In the genomic region with DNA sequence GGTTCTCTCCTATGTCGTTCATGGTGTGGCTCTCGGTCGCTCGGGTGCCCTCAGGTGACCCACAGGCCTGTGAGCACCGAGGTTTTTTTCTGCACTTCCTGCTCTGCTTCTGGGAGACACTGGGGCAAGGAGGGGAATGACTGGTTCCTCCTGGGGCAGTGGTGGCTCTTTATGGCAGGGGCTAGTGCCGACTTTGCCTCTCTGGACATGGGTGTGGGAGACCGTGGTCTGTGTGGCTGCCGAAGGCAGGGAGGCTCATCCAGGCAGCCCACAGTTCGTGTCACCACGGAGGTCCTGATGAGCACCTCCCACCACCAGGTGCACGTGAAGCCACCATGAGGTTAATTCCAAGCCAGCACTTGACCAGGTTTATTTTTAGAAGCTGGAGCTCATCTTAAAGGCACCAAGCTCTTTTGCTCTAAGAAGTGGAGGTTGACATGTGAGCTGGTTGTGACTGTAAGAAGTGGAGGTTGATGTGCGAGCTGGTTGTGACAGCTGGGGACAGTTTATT, we compare ENCODE assay signal across 12 cellular contexts. TPM values are rescaled to one million over a fixed set of nuclear protein-coding genes. Genes with fewer than 3 reads are reported as not detected.
DNase-seq lines count a peak whose midpoint lies in the region; ATAC-seq and TF ChIP-seq lines count a peak whose summit lies in the region.
"Had no signal": no experiment of that assay in that cellular context is flagged by ENCODE, and none has a peak within 500 bp of the region (broad histone marks: within the 10 kb centered on the region; RNA-seq: fewer than 3 reads in every experiment).

No MANE protein-coding gene starts in this region.

- H3K36me3 Mint-ChIP-seq in activated T-cell treated with anti-CD3 and anti-CD28 coated beads, Interleukin-2, amount 50 U/mL, for 4 hours (ENCODE audit: insufficient read depth), result no peaks in the 10 kb centered on the region
- H3K36me3 Mint-ChIP-seq in natural killer cell treated with Interleukin-12 subunit alpha and Interleukin-12 subunit beta and Interleukin-15 and Interleukin-18, amount 100 ng/mL, for 72 hours, result peaks cover 6% of the 10 kb centered on the region

- CTCF ChIA-PET in HCT116 (lab: Charles Lee), result no interaction called here

- H3K9me2 ChIP-seq in HCT116 (ENCODE audit: insufficient read depth), result no peaks in the 10 kb centered on the region

- POLR2A ChIA-PET in HCT116 (lab: Charles Lee), result no interaction called here

- H3K4me1 ChIP-seq in HCT116 (ENCODE audit: control insufficient read depth in 1 of 2, insufficient read depth in 2 of 2, low read length in 2 of 2), result peaks cover 17 to 42% of the 10 kb centered on the region in 2 experiments; a peak in 3 of 4 replicates
- H3K4me1 ChIP-seq: vagina had no signal

- intact Hi-C loops in HCT116 (cut with micrococcal nuclease), result no loop called here

- H3K4me3 ChIP-seq in HCT116 (replicated peaks in 1 of 2; ENCODE audit: low read depth in 1 of 2, low read length in 2 of 2), result no peak overlapping the region
- H3K4me3 ChIP-seq: SK-N-MC, vagina had no signal

- RAD21 ChIA-PET in HCT116 (lab: Charles Lee; ENCODE audit: low non-redundant PET in 1 of 2, low total read pairs in 2 of 2, uncharacterized antibody in 2 of 2, unreplicated experiment in 2 of 2), result no interaction called here

- no peaks in the 10 kb centered on the region for H4K20me1 ChIP-seq in HCT116 (ENCODE audit: insufficient read depth)

- peak overlapping the region; percentile 7; the same call in 1 of the 2 replicates for H3K9ac ChIP-seq in HCT116 (ENCODE audit: low read length)

- H3K27me3 Mint-ChIP-seq in activated T-cell treated with anti-CD3 and anti-CD28 coated beads, Interleukin-2, amount 50 U/mL, for 4 hours (ENCODE audit: low read depth), result peaks cover 2% of the 10 kb centered on the region
- no peaks in the 10 kb centered on the region for H3K27me3 Mint-ChIP-seq in natural killer cell treated with Interleukin-12 subunit alpha and Interleukin-12 subunit beta and Interleukin-15 and Interleukin-18, amount 100 ng/mL, for 72 hours

- H3K79me2 ChIP-seq in HCT116 (ENCODE audit: insufficient read depth, low read length), result no peaks in the 10 kb centered on the region

- no peak for TF ChIP-seq POLR2A in HCT116 (IDR thresholded peaks at IDR 0.05; ENCODE audit: borderline replicate concordance, extremely low read depth, insufficient read depth, insufficient read length)

- no peak overlapping the region for H2AFZ ChIP-seq in HCT116 (ENCODE audit: low read depth, low read length, poor library complexity, severe bottlenecking)

- TF ChIP-seq CTCF in HCT116 (IDR thresholded peaks at IDR 0.05 in 2 of 3, conservative IDR thresholded peaks at IDR 0.05 in 1 of 3; ENCODE audit: borderline replicate concordance in 1 of 3, insufficient read depth in 1 of 3, low read depth in 2 of 3, low read length in 2 of 3), result no peak

- H3K9me3 Mint-ChIP-seq in activated T-cell treated with anti-CD3 and anti-CD28 coated beads, Interleukin-2, amount 50 U/mL, for 4 hours, result no peaks in the 10 kb centered on the region
- H3K9me3 Mint-ChIP-seq in natural killer cell treated with Interleukin-12 subunit alpha and Interleukin-12 subunit beta and Interleukin-15 and Interleukin-18, amount 100 ng/mL, for 72 hours, result no peaks in the 10 kb centered on the region

- H3K27ac Mint-ChIP-seq in natural killer cell treated with Interleukin-12 subunit alpha and Interleukin-12 subunit beta and Interleukin-15 and Interleukin-18, amount 100 ng/mL, for 72 hours, result peak overlapping the region; percentile 91 to 98

- ATAC-seq in HCT116, result no peak
- peak; percentile 24 to 41 for ATAC-seq in activated T-cell treated with anti-CD3 and anti-CD28 coated beads, Interleukin-2, amount 50 U/mL, for 4 hours
- peak; percentile 40 to 76 for ATAC-seq in natural killer cell treated with Interleukin-12 subunit alpha and Interleukin-12 subunit beta and Interleukin-15 and Interleukin-18, amount 100 ng/mL, for 72 hours
- ATAC-seq in HG03135 (IDR thresholded peaks at IDR 0.05; ENCODE audit: unreplicated experiment), result no peak
- ATAC-seq: HepG2 had no signal

- H3K9me3 ChIP-seq in HCT116 (ENCODE audit: control insufficient read depth in 1 of 2, insufficient read depth in 1 of 2, low read depth in 1 of 2, low read length in 2 of 2), result no peaks in the 10 kb centered on the region
- H3K9me3 ChIP-seq: vagina had no signal

- no peak for TF ChIP-seq RAD21 in HCT116 (IDR thresholded peaks at IDR 0.05; ENCODE audit: low read depth)

- H3K27ac ChIP-seq in HCT116 (ENCODE audit: low read depth, low read length), result no peak overlapping the region
- H3K27ac ChIP-seq: SK-N-MC, vagina had no signal

- DNase-seq in NCI-H1436 (lab: John Stamatoyannopoulos, UW) (peak; percentile 29), NCI-H1436 treated with DMSO at 0.1 percent for 48 hours (lab: John Stamatoyannopoulos, UW) (no peak), HCT116 (ENCODE audit: low read depth, low spot score) (no peak), kidney glomerular epithelial cell (lab: John Stamatoyannopoulos, UW) (no peak), NCI-H1105 treated with DMSO at 0.1 percent for 48 hours (lab: John Stamatoyannopoulos, UW) (no peak)
- no peak for DNase-seq in activated T-cell treated with anti-CD3 and anti-CD28 coated beads, Interleukin-2, amount 50 U/mL, for 4 hours
- peak; percentile 60 for DNase-seq in natural killer cell treated with Interleukin-12 subunit alpha and Interleukin-12 subunit beta and Interleukin-15 and Interleukin-18, amount 100 ng/mL, for 72 hours (ENCODE audit: low spot score)
- DNase-seq: ACHN had no signal

- no TSS peak for BruUV-seq in HCT116 (replicated peaks; lab: Mats Ljungman, UMichigan)

- H3K4me2 ChIP-seq in HCT116 (ENCODE audit: low read length), result peak overlapping the region; percentile 73; the same call in 1 of the 2 replicates

- no peak overlapping the region for H3K4me3 Mint-ChIP-seq in activated T-cell treated with anti-CD3 and anti-CD28 coated beads, Interleukin-2, amount 50 U/mL, for 4 hours
- H3K4me3 Mint-ChIP-seq in natural killer cell treated with Interleukin-12 subunit alpha and Interleukin-12 subunit beta and Interleukin-15 and Interleukin-18, amount 100 ng/mL, for 72 hours, result peak overlapping the region; percentile 89

- H3K27me3 ChIP-seq in HCT116 (ENCODE audit: insufficient read depth, low read length), result no peaks in the 10 kb centered on the region
- H3K27me3 ChIP-seq: vagina had no signal

- H3K4me1 Mint-ChIP-seq in activated T-cell treated with anti-CD3 and anti-CD28 coated beads, Interleukin-2, amount 50 U/mL, for 4 hours (ENCODE audit: low read depth), result peaks cover 30% of the 10 kb centered on the region
- H3K4me1 Mint-ChIP-seq in natural killer cell treated with Interleukin-12 subunit alpha and Interleukin-12 subunit beta and Interleukin-15 and Interleukin-18, amount 100 ng/mL, for 72 hours (ENCODE audit: low read depth in 2 of 2), result peaks cover 21 to 22% of the 10 kb centered on the region in 2 donors

- no peaks in the 10 kb centered on the region for H3K36me3 ChIP-seq in HCT116 (ENCODE audit: control insufficient read depth in 1 of 2, insufficient read depth in 2 of 2, low read length in 2 of 2)
- H3K36me3 ChIP-seq: vagina had no signal

TF ChIP-seq in HCT116, 20 proteins besides CTCF, POLR2A, EP300 and RAD21:
- TF ChIP-seq, protein P1, sequence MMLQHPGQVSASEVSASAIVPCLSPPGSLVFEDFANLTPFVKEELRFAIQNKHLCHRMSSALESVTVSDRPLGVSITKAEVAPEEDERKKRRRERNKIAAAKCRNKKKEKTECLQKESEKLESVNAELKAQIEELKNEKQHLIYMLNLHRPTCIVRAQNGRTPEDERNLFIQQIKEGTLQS (IDR thresholded peaks at IDR 0.05), result no peak

RNA-seq across cellular contexts. Expression of a gene that starts 24.7 kb away (rescaled TPM):
- total RNA-seq in HCT116 (2021; ENCODE audit: unreplicated experiment), result 5.4 TPM
- 9.7 and 10.0 TPM in 2 replicates for polyA plus RNA-seq in HCT116 (2012)
- 1 to 10 TPM; 1.6 to 6.3 (median 3.4) TPM for total RNA-seq in activated T-cell treated with anti-CD3 and anti-CD28 coated beads, Interleukin-2, amount 50 U/mL, for 4 hours
- 10 to 100 TPM in 1 of 2 donors, 1 to 10 TPM in 1; 6.5 to 19.2 TPM for total RNA-seq in natural killer cell treated with Interleukin-12 subunit alpha and Interleukin-12 subunit beta and Interleukin-15 and Interleukin-18, amount 100 ng/mL, for 72 hours

Comparison
In these comparisons a context has a peak if more than half of its experiments do, and no peak if none do; other contexts are left out.
1. DNase-seq: peak in NCI-H1436 (single experiment) and natural killer cell treated with Interleukin-12 subunit alpha and Interleukin-12 subunit beta and Interleukin-15 and Interleukin-18, amount 100 ng/mL, for 72 hours (single experiment); none in NCI-H1436 treated with DMSO at 0.1 percent for 48 hours (single experiment), HCT116 (single experiment), activated T-cell treated with anti-CD3 and anti-CD28 coated beads, Interleukin-2, amount 50 U/mL, for 4 hours (single experiment), kidney glomerular epithelial cell (single experiment) and NCI-H1105 treated with DMSO at 0.1 percent for 48 hours (single experiment).
2. ATAC-seq: peak in activated T-cell treated with anti-CD3 and anti-CD28 coated beads, Interleukin-2, amount 50 U/mL, for 4 hours (2 of 2) and natural killer cell treated with Interleukin-12 subunit alpha and Interleukin-12 subunit beta and Interleukin-15 and Interleukin-18, amount 100 ng/mL, for 72 hours (2 of 2); none in HCT116 (single experiment) and HG03135 (single experiment).